ENCODE assay signal across 10 cellular contexts in genomic region chr6:9766240-9766915, GRCh38.
DNase-seq lines count a peak whose midpoint lies in the region; ATAC-seq and TF ChIP-seq lines count a peak whose summit lies in the region.
"Had no signal": no experiment of that assay in that cellular context is flagged by ENCODE, and none has a peak within 500 bp of the region (broad histone marks: within the 10 kb centered on the region; RNA-seq: fewer than 3 reads in every experiment).

No MANE protein-coding gene starts in this region.

- no peak overlapping the region for H2AFZ ChIP-seq in hepatocyte

- H3K27ac ChIP-seq in RWPE1 (no peak overlapping the region), hepatocyte (no peak overlapping the region)

- H3K9me2 ChIP-seq in hepatocyte (replicated peaks; ENCODE audit: insufficient read depth), result no peaks in the 10 kb centered on the region

- peaks cover 9 to 17% of the 10 kb centered on the region in 2 donors for H3K9me3 Mint-ChIP-seq in activated naive CD4-positive, alpha-beta T cell treated with anti-CD3 and anti-CD28 coated beads, Interleukin-2, amount 50 U/mL, for 72 hours

- H3K4me1 ChIP-seq in hepatocyte (ENCODE audit: insufficient read depth), result no peaks in the 10 kb centered on the region

- H4K20me1 ChIP-seq in hepatocyte (ENCODE audit: insufficient read depth, poor library complexity, severe bottlenecking), result no peaks in the 10 kb centered on the region

- H3K4me1 Mint-ChIP-seq in T-helper 17 cell, result no peaks in the 10 kb centered on the region

- H3K79me2 ChIP-seq in hepatocyte, result no peaks in the 10 kb centered on the region

- H3K4me3 ChIP-seq in hepatocyte, result no peak overlapping the region

- POLR2A ChIA-PET in RWPE1 (lab: Yijun Ruan, JAX; ENCODE audit: low non-redundant PET), result no interaction called here

- no peaks in the 10 kb centered on the region for H3K36me3 ChIP-seq in hepatocyte (replicated peaks; ENCODE audit: insufficient read depth, low read depth)

- no peaks in the 10 kb centered on the region for H3K36me3 Mint-ChIP-seq in T-helper 17 cell (ENCODE audit: low read depth)
- no peaks in the 10 kb centered on the region for H3K36me3 Mint-ChIP-seq in activated naive CD4-positive, alpha-beta T cell treated with anti-CD3 and anti-CD28 coated beads, Interleukin-2, amount 50 U/mL, for 72 hours

- no peaks in the 10 kb centered on the region for H3K9me3 ChIP-seq in hepatocyte (ENCODE audit: low read depth)
- H3K9me3 ChIP-seq in T-helper 17 cell (ENCODE audit: control insufficient read depth, low read length, poor library complexity, severe bottlenecking), result no peaks in the 10 kb centered on the region

- 73% methylated on average over 6 of the region's 6 CpGs for WGBS in hepatocyte (ENCODE audit: low lambda C conversion rate, missing lambda C conversion rate)

- no peak overlapping the region for H3K27ac Mint-ChIP-seq in T-helper 17 cell
- no peak overlapping the region for H3K27ac Mint-ChIP-seq in activated naive CD4-positive, alpha-beta T cell treated with anti-CD3 and anti-CD28 coated beads, Interleukin-2, amount 50 U/mL, for 72 hours

- in situ Hi-C loops in G401 (cut with HindIII; ENCODE audit: low sequenced_read_pairs), result no loop called here

- CTCF ChIA-PET in RWPE1 (lab: Yijun Ruan, JAX), result interaction anchor here (0.5 kb wide), 1 partner anchor 452 kb away, joined by 6 read pairs; no protein-coding TSS in a partner anchor

- no peak for ATAC-seq in T-helper 17 cell
- ATAC-seq in activated naive CD4-positive, alpha-beta T cell treated with anti-CD3 and anti-CD28 coated beads, Interleukin-2, amount 50 U/mL, for 72 hours, result no peak

- TF ChIP-seq CTCF in RWPE1 (conservative IDR thresholded peaks at IDR 0.05; ENCODE audit: low read depth) (no peak), hepatocyte (IDR thresholded peaks at IDR 0.05; ENCODE audit: poor library complexity) (no peak)

- no peaks in the 10 kb centered on the region for H3K27me3 Mint-ChIP-seq in T-helper 17 cell

- no peak overlapping the region for H3K4me2 ChIP-seq in hepatocyte

- H3K27me3 ChIP-seq in hepatocyte, result no peaks in the 10 kb centered on the region

- DNase-seq in EL, result peak; percentile 99
- peak; percentile 90 for DNase-seq in HCEC 1CT
- DNase-seq in RWPE1 (ENCODE audit: low spot score), result peak; percentile 80
- DNase-seq in hepatocyte (ENCODE audit: low spot score), result peak; percentile 28
- DNase-seq in stimulated activated CD4-positive, alpha-beta T cell treated with anti-CD3 and anti-CD28 coated beads, Interleukin-2, amount 100 ng/mL, for 48 hours, result no peak
- no peak for DNase-seq in G401 (ENCODE audit: low spot score)
- no peak for DNase-seq in T-helper 17 cell
- no peak for DNase-seq in activated naive CD4-positive, alpha-beta T cell treated with anti-CD3 and anti-CD28 coated beads, Interleukin-2, amount 50 U/mL, for 72 hours (ENCODE audit: low spot score in 2 of 2)
- DNase-seq: DND-41, NCI-H1417 had no signal

- no peak overlapping the region for H3K4me3 Mint-ChIP-seq in T-helper 17 cell

Comparison
In these comparisons a context has a peak if more than half of its experiments do, and no peak if none do; other contexts are left out.
1. DNase-seq: peak in EL (single experiment), HCEC 1CT (single experiment), RWPE1 (single experiment) and hepatocyte (single experiment); none in stimulated activated CD4-positive, alpha-beta T cell treated with anti-CD3 and anti-CD28 coated beads, Interleukin-2, amount 100 ng/mL, for 48 hours (0 of 2), G401 (single experiment), T-helper 17 cell (0 of 3) and activated naive CD4-positive, alpha-beta T cell treated with anti-CD3 and anti-CD28 coated beads, Interleukin-2, amount 50 U/mL, for 72 hours (0 of 2).